In the genomic region with DNA sequence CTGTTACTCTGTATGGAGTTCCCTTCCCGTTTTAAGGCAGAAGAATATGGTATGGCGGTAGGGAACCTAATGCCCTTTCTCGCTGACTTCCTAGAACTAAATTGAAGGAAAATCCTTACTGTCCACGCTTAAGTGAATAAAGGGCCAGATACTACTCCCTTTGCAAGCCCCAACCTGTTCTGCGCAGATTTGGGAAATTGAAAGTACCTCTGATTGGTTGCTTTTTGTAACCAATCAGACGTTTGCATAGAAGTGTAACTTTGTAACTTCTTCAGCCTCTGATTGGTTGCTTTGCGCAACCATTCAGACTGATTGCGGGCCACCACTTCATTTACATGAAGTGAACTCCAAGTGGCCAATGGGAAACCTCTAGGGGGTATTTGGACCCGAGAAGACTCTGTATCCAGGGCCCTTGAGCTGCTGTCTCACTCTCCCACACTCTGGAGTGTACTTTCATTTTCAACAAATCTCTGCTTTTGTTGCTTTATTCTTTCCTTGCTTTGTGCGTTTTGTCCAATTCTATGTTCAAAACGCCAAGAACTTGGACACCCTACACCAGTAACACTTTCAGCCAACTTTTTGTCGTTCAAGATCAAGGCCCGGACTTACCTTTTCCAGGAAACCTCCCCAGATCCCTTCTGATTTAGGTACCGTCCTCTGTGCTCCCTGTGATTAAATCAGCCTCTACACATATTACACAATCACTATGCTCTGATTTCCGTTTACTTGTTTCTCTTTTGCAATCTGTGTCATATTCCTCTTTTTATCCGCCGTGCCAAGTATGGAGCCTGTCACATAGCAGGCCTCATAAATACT, we compare ENCODE assay signal across 1 cellular context.
TF ChIP-seq lines count a peak whose summit lies in the region.

No MANE protein-coding gene starts in this region.

TF ChIP-seq in GM23338, 12 proteins besides CTCF, POLR2A, EP300 and RAD21 (continued from another document):
- TF ChIP-seq ZNF462 (CRISPR knock-in tag; IDR thresholded peaks at IDR 0.05) (no peak), ZNF114 (CRISPR knock-in tag; IDR thresholded peaks at IDR 0.05) (no peak)
- TF ChIP-seq, protein P1, sequence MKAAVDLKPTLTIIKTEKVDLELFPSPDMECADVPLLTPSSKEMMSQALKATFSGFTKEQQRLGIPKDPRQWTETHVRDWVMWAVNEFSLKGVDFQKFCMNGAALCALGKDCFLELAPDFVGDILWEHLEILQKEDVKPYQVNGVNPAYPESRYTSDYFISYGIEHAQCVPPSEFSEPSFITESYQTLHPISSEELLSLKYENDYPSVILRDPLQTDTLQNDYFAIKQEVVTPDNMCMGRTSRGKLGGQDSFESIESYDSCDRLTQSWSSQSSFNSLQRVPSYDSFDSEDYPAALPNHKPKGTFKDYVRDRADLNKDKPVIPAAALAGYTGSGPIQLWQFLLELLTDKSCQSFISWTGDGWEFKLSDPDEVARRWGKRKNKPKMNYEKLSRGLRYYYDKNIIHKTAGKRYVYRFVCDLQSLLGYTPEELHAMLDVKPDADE (IDR thresholded peaks at IDR 0.05), result no peak
TF ChIP-seq in GM23338: peak in this region for 0.
